ENCODE assay signal across 17 cellular contexts in the genomic region with DNA sequence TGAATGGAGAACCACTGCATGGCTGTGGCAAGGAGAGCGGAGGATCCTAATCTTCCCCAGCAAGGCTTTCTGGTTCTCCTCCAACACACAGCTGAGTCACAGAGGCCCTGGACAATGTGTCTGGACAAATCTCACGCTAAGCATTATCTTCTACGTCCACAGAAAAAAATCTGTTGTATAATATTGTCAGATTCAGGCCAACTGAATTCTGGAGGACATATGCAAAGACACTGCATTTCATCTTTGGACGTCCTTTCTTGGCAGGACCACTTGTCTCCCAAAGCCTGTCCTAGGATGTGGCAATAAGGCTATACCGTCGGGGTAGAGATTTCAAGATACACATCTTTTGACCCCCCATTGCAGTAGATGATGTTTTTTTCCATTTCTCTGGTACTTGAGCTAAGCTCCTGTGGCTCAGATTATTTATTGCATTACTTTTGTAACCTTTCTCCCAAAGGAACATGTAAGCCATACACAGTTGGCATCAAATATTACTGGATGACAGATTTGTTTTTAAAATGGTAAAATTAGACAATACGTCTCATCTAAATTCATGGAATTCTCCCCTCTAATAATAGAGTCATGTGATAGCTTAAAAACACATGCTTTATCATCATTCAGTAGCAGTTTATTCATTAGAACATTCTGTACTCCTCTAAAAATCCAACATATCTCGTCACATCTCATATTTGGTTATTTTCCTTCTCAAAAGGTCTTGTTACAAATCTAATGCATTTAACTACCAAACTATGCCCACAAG. TPM values are rescaled to one million over a fixed set of nuclear protein-coding genes. Genes with fewer than 3 reads are reported as not detected.
A peak's percentile ranks its signal among the peaks of the same experiment; 100 is the strongest.
DNase-seq lines count a peak whose midpoint lies in the region; ATAC-seq, FAIRE-seq and TF ChIP-seq lines count a peak whose summit lies in the region.
"Had no signal": no experiment of that assay in that cellular context is flagged by ENCODE, and none has a peak within 500 bp of the region (broad histone marks: within the 10 kb centered on the region; RNA-seq: fewer than 3 reads in every experiment).

No MANE protein-coding gene starts in this region.

- H3K36me3 ChIP-seq in body of pancreas (replicated peaks in 1 of 2; ENCODE audit: insufficient read depth in 1 of 2, low read depth in 2 of 2) (no peaks in the 10 kb centered on the region), prostate gland (no peaks in the 10 kb centered on the region)

- TF ChIP-seq CTCF in AG10803 (conservative IDR thresholded peaks at IDR 0.05; ENCODE audit: low read length) (no peak), body of pancreas (IDR thresholded peaks at IDR 0.05) (no peak), prostate gland (IDR thresholded peaks at IDR 0.05) (no peak)

- H3K27ac ChIP-seq in body of pancreas = peak overlapping the region; percentile 61 to 77 (median 69)
- peak overlapping the region; percentile 13 to 29 for H3K27ac ChIP-seq in prostate gland

- H3K4me3 ChIP-seq in AG10803 (ENCODE audit: low read length) = no peak overlapping the region
- H3K4me3 ChIP-seq in body of pancreas = no peak overlapping the region
- no peak overlapping the region for H3K4me3 ChIP-seq in prostate gland

- intact Hi-C loops in body of pancreas (cut with DNase I) = no loop called here
- intact Hi-C loops in left cardiac atrium (cut with DNase I) = no loop called here
- intact Hi-C loops in prostate gland (cut with DNase I) = no loop called here

- WGBS in body of pancreas, 2 donors = 62 to 63% methylated on average over 8 of the region's 8 CpGs
- 60% methylated on average over 8 of the region's 8 CpGs for WGBS in prostate gland

- ATAC-seq in body of pancreas = peak; percentile 74
- peak; percentile 77 to 92 for ATAC-seq in left cardiac atrium

- FAIRE-seq in HTR-8/SVneo (lab: Jason Lieb, UNC) = no peak
- FAIRE-seq: A204.1, frontal cortex had no signal

- H3K27me3 ChIP-seq in body of pancreas (no peaks in the 10 kb centered on the region), prostate gland (replicated peaks; ENCODE audit: insufficient read depth) (no peaks in the 10 kb centered on the region)

- no peak for TF ChIP-seq POLR2A in body of pancreas (IDR thresholded peaks at IDR 0.05)
- TF ChIP-seq POLR2A in prostate gland (IDR thresholded peaks at IDR 0.05) = no peak
- no peak for TF ChIP-seq POLR2A in erythroblast (IDR thresholded peaks at IDR 0.05; ENCODE audit: low read length)

- DNase-seq in AG10803 (ENCODE audit: low read depth) = peak; percentile 69
- DNase-seq in body of pancreas = peak in 3 of 4 donors; percentile 49 to 64 (median 53)
- peak; percentile 40 for DNase-seq in left cardiac atrium
- DNase-seq in prostate gland (ENCODE audit: low spot score) = no peak
- DNase-seq in erythroblast (lab: John Stamatoyannopoulos, UW) = no peak
- DNase-seq in iPS-NIHi11 (ENCODE audit: low spot score) = no peak
- DNase-seq in activated effector memory CD4-positive, alpha-beta T cell treated with Interleukin-2 at 50 U/mL for 16 hours = no peak
- DNase-seq in HTR-8/SVneo (ENCODE audit: insufficient read length, low spot score) = no peak
- DNase-seq: islet precursor cell; naive B cell; NCI-H1417 treated with DMSO at 0.1 percent for 48 hours; NCI-H526; stimulated activated naive CD4-positive, alpha-beta T cell; T-helper 1 cell had no signal

- H3K9me3 ChIP-seq in body of pancreas = no peaks in the 10 kb centered on the region
- H3K9me3 ChIP-seq in prostate gland = no peaks in the 10 kb centered on the region

- H3K4me1 ChIP-seq in body of pancreas = peaks cover 55% of the 10 kb centered on the region
- no peaks in the 10 kb centered on the region for H3K4me1 ChIP-seq in prostate gland (replicated peaks)

RNA-seq across cellular contexts. Expression of gene LMO3, which starts 19.4 kb away (rescaled TPM):
- total RNA-seq in body of pancreas (10 to 100 TPM; 46.2 to 67.2 TPM), left cardiac atrium (1 to 10 TPM; 4.2 to 7.6 TPM), prostate gland (1 to 10 TPM; 3.7 to 9.6 TPM)
- total RNA-seq: G401 had no signal

Comparison
In these comparisons a context has a peak if more than half of its experiments do, and no peak if none do; other contexts are left out.
1. DNase-seq: peak in AG10803 (single experiment), body of pancreas (3 of 4) and left cardiac atrium (single experiment); none in prostate gland (single experiment), erythroblast (0 of 2), iPS-NIHi11 (single experiment), activated effector memory CD4-positive, alpha-beta T cell treated with Interleukin-2 at 50 U/mL for 16 hours (single experiment) and HTR-8/SVneo (single experiment).
2. RNA of gene LMO3, which starts 19.4 kb away (total RNA-seq): 46.2 to 67.2 TPM in body of pancreas; 3.7 to 9.6 TPM in prostate gland and 4.2 to 7.6 TPM in left cardiac atrium; every median in the first group is over 4 times any median in the second.